ENCODE assay signal across 28 cellular contexts in the genomic region with DNA sequence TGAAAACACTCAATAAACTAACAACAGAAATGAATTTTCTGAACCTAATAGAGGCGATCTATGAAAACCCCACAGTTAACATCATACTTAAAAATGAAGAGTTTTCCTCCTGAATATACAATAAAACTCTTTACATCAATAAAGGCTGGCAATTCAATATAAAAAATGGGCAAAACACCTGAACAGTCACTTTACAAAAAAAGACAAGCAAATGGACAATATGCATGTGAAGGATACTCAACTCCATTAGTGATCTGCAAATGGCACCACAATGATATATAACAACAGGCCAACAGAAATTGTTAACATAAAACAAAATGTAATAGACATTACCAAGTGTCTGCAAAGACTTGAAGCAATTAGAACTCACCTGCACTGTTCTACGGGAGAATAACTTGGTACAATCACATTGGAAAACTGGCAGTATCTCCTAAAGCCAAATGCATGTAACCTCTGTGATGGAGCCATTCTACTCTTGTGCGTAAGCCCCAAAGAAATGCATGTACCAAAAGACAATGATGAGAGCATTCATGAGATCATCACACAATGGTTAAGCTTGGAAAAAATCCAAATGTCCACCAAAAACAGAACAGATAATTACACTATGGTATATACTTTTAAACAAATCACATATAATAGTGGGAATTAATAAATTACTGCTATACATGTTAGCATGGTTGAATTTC.
"Had no signal": no experiment of that assay in that cellular context is flagged by ENCODE, and none has a peak within 500 bp of the region (broad histone marks: within the 10 kb centered on the region; RNA-seq: fewer than 3 reads in every experiment).

No MANE protein-coding gene starts in this region.

- H3K27me3 ChIP-seq: adrenal gland, body of pancreas, breast epithelium, colonic mucosa, gastrocnemius medialis had no signal

- H3K36me3 ChIP-seq: adrenal gland, breast epithelium, cardiac muscle cell, colonic mucosa, gastrocnemius medialis had no signal

- H3K9me3 ChIP-seq: adrenal gland, body of pancreas, breast epithelium, colonic mucosa, gastrocnemius medialis had no signal

- H3K4me3 ChIP-seq: adrenal gland, body of pancreas, breast epithelium, cardiac muscle cell, colonic mucosa, gastrocnemius medialis had no signal

- ATAC-seq: activated CD4-positive, alpha-beta T cell treated with anti-CD3 and anti-CD28 coated beads for 36 hours; activated CD8-positive, alpha-beta memory T cell treated with anti-CD3 and anti-CD28 coated beads, Interleukin-2, amount 10 ng/mL, durations not matched to agents 7 days and 5 days; activated CD8-positive, alpha-beta T cell treated with anti-CD3 and anti-CD28 coated beads, Interleukin-2, amount 10 ng/mL, durations not matched to agents 7 days and 5 days; activated naive CD8-positive, alpha-beta T cell treated with anti-CD3 and anti-CD28 coated beads, Interleukin-2, amount 50 U/mL, for 24 hours; body of pancreas; gastrocnemius medialis had no signal

- H3K4me1 ChIP-seq: adrenal gland, body of pancreas, breast epithelium, colonic mucosa, gastrocnemius medialis had no signal

- DNase-seq: activated CD4-positive, alpha-beta memory T cell treated with anti-CD3 and anti-CD28 coated beads for 36 hours; activated CD4-positive, alpha-beta T cell treated with anti-CD3 and anti-CD28 coated beads for 36 hours; activated CD4-positive, alpha-beta T cell treated with anti-CD3 and anti-CD28 coated beads, Interleukin-2, amount 10 ng/mL, durations not matched to agents 24 days and 14 days; activated CD4-positive, CD25-positive, alpha-beta regulatory T cell; activated CD4-positive, CD25-positive, alpha-beta regulatory T cell treated with anti-CD3 and anti-CD28 coated beads, Interleukin-2, amount 50 U/mL, for 72 hours; activated CD8-positive, alpha-beta memory T cell treated with anti-CD3 and anti-CD28 coated beads, Interleukin-2, amount 10 ng/mL, durations not matched to agents 7 days and 5 days; activated CD8-positive, alpha-beta memory T cell treated with anti-CD3 and anti-CD28 coated beads, Interleukin-2, amount 50 U/mL, for 4 hours; activated CD8-positive, alpha-beta T cell treated with anti-CD3 and anti-CD28 coated beads, Interleukin-2, amount 10 ng/mL, durations not matched to agents 7 days and 5 days; activated effector memory CD4-positive, alpha-beta T cell treated with anti-CD3 and anti-CD28 coated beads, Interleukin-2, amount 50 U/mL, for 16 hours; activated naive CD4-positive, alpha-beta T cell treated with anti-CD3 and anti-CD28 coated beads for 36 hours; activated naive CD8-positive, alpha-beta T cell treated with anti-CD3 and anti-CD28 coated beads for 36 hours; activated naive CD8-positive, alpha-beta T cell treated with anti-CD3 and anti-CD28 coated beads, Interleukin-2, amount 50 U/mL, for 24 hours; activated T-cell treated with anti-CD3 and anti-CD28 coated beads, Interleukin-2, amount 50 U/mL, for 1 hour; activated T-cell treated with anti-CD3 and anti-CD28 coated beads, Interleukin-2, amount 50 U/mL, for 48 hours; adrenal gland; amygdala; aorta; body of pancreas; central memory CD4-positive, alpha-beta T cell; cerebellar nuclear complex; colonic mucosa; effector memory CD4-positive, alpha-beta T cell; endodermal cell; foreskin fibroblast; gastrocnemius medialis; T-helper 2 cell had no signal

- H3K27ac ChIP-seq: adrenal gland, body of pancreas, breast epithelium, cardiac muscle cell, colonic mucosa, gastrocnemius medialis had no signal
